Comparison of ENCODE assay signal across 19 cellular contexts in the genomic region with DNA sequence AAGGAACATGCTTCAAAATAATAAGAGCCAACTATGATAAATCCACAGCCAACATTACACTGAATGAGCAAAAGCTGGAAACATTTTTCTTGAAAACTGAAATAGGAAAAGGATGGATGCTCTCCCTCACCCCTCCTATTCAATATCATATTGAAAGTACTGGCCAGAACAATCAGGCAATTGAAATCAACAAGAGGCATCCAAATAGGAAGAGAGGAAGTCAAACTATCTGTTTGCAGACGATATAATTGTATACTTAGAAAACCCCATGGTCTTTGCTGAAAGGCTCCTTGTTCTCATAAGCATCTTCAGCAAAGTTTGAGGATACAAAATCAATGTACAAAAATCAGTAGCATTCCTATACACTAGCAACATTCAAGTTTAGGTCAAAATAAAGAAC.
"Had no signal": no experiment of that assay in that cellular context is flagged by ENCODE, and none has a peak within 500 bp of the region (broad histone marks: within the 10 kb centered on the region; RNA-seq: fewer than 3 reads in every experiment).

No MANE protein-coding gene starts in this region.

- H3K4me1 Mint-ChIP-seq: mesothelial cell of epicardium had no signal

- H3K27ac ChIP-seq: coronary artery, dorsolateral prefrontal cortex, esophagus muscularis mucosa, foreskin keratinocyte, gastrocnemius medialis, heart right ventricle, left lung, lower lobe of right lung had no signal

- H3K36me3 Mint-ChIP-seq: mesothelial cell of epicardium had no signal

- H3K4me1 ChIP-seq: esophagus muscularis mucosa, foreskin keratinocyte, gastrocnemius medialis, heart right ventricle, left lung, lower lobe of right lung had no signal

- H3K36me3 ChIP-seq: esophagus muscularis mucosa, gastrocnemius medialis, heart right ventricle, left lung, lower lobe of right lung had no signal

- H3K4me3 ChIP-seq: coronary artery, dorsolateral prefrontal cortex, esophagus muscularis mucosa, gastrocnemius medialis, heart right ventricle, left lung, lower lobe of right lung, mucosa of descending colon had no signal

- H3K27ac Mint-ChIP-seq: mesothelial cell of epicardium had no signal

- H3K4me3 Mint-ChIP-seq: mesothelial cell of epicardium had no signal

- DNase-seq: dermis blood vessel endothelial cell; dorsolateral prefrontal cortex; effector CD4-positive, alpha-beta T cell; effector memory CD4-positive, alpha-beta T cell; foreskin keratinocyte; gastrocnemius medialis; glutamatergic neuron; head of caudate nucleus; heart right ventricle; hippocampal formation; left cardiac atrium; left lung; left ventricle myocardium superior; lower lobe of right lung; mesenchymal stem cell; mucosa of descending colon had no signal

- H3K9me3 ChIP-seq: esophagus muscularis mucosa, gastrocnemius medialis, lower lobe of right lung had no signal

- H3K27me3 ChIP-seq: dorsolateral prefrontal cortex, esophagus muscularis mucosa, foreskin keratinocyte, gastrocnemius medialis, heart right ventricle, left lung had no signal
